ENCODE assay signal across 9 cellular contexts in genomic region chrX:140762061-140762460, GRCh38. TPM values are rescaled to one million over a fixed set of nuclear protein-coding genes. Genes with fewer than 3 reads are reported as not detected.
DNase-seq lines count a peak whose midpoint lies in the region; ATAC-seq and FAIRE-seq lines count a peak whose summit lies in the region.
"Had no signal": no experiment of that assay in that cellular context is flagged by ENCODE, and none has a peak within 500 bp of the region (broad histone marks: within the 10 kb centered on the region; RNA-seq: fewer than 3 reads in every experiment).

No MANE protein-coding gene starts in this region.

- no peak overlapping the region for H2BK120ac ChIP-seq in mesendoderm (ENCODE audit: low read depth, low read length)

- H2AK5ac ChIP-seq in mesendoderm (ENCODE audit: low read length), result no peak overlapping the region

- no peak overlapping the region for H3K4me2 ChIP-seq in mesendoderm (ENCODE audit: low read length)
- H3K4me2 ChIP-seq: BLaER1 had no signal

- ATAC-seq in GM19395 (IDR thresholded peaks at IDR 0.05; ENCODE audit: unreplicated experiment), result peak; percentile 92
- ATAC-seq in HG03565 (IDR thresholded peaks at IDR 0.05; ENCODE audit: unreplicated experiment), result peak; percentile 56

- no peaks in the 10 kb centered on the region for H3K4me1 ChIP-seq in mesendoderm (ENCODE audit: control insufficient read depth, low read depth, low read length)
- H3K4me1 ChIP-seq: BLaER1 had no signal

- H3K79me1 ChIP-seq in mesendoderm (ENCODE audit: low read length), result no peaks in the 10 kb centered on the region

- no peak overlapping the region for H3K9ac ChIP-seq in mesendoderm (ENCODE audit: low read length)
- H3K9ac ChIP-seq: BLaER1 had no signal

- no peak overlapping the region for H2BK5ac ChIP-seq in mesendoderm (ENCODE audit: low read length)

- H3K79me2 ChIP-seq in mesendoderm (ENCODE audit: control insufficient read depth, insufficient read depth, low read length), result no peaks in the 10 kb centered on the region

- no peaks in the 10 kb centered on the region for H3K27me3 ChIP-seq in mesendoderm (ENCODE audit: insufficient read depth, low read length, poor library complexity)

- no peak overlapping the region for H2BK15ac ChIP-seq in mesendoderm (replicated peaks; ENCODE audit: low read depth)

- H3K23ac ChIP-seq in mesendoderm (ENCODE audit: low read length), result no peak overlapping the region

- H3K18ac ChIP-seq in mesendoderm (ENCODE audit: low read length), result no peak overlapping the region

- no CpG with 5 or more reads among the region's 7 CpGs for WGBS in mesendoderm (ENCODE audit: extremely low coverage, insufficient coverage, low lambda C conversion rate)

- H3K36me3 ChIP-seq in mesendoderm (ENCODE audit: control insufficient read depth, insufficient read depth, low read length), result no peaks in the 10 kb centered on the region
- H3K36me3 ChIP-seq: BLaER1 had no signal

- FAIRE-seq in endometrium (lab: Jason Lieb, UNC), result peak; percentile 59

- H3K4me3 ChIP-seq in mesendoderm (ENCODE audit: low read length), result no peak overlapping the region
- H3K4me3 ChIP-seq: BLaER1 had no signal

- H3K56ac ChIP-seq in mesendoderm (ENCODE audit: low read length), result no peak overlapping the region

- H3K27ac ChIP-seq in mesendoderm (ENCODE audit: low read depth, low read length), result no peak overlapping the region
- H3K27ac ChIP-seq: BLaER1 had no signal

- H3K4ac ChIP-seq in mesendoderm (ENCODE audit: low read depth, low read length), result no peak overlapping the region

- peak; percentile 20 for DNase-seq in NCI-H1092 treated with DMSO at 0.1 percent for 48 hours (lab: John Stamatoyannopoulos, UW)
- DNase-seq in NCI-H1092 (lab: John Stamatoyannopoulos, UW), result no peak
- peak; percentile 14 for DNase-seq in SHP77 treated with DMSO at 0.1 percent for 48 hours (lab: John Stamatoyannopoulos, UW)
- peak; percentile 76 for DNase-seq in mesendoderm
- DNase-seq in COR-L47 (lab: John Stamatoyannopoulos, UW), result no peak

- no peak overlapping the region for H4K5ac ChIP-seq in mesendoderm (ENCODE audit: low read length)

- H4K8ac ChIP-seq in mesendoderm (ENCODE audit: low read depth, low read length), result no peak overlapping the region

RNA-seq across cellular contexts. Expression of gene LINC00632, which starts 52.5 kb away (rescaled TPM):
- 12.4 TPM for polyA plus RNA-seq in mesendoderm (2013, experiment 1 of 2)
- 12.3 TPM for polyA plus RNA-seq in mesendoderm (2013, experiment 2 of 2)

Comparison
In these comparisons a context has a peak if more than half of its experiments do, and no peak if none do; other contexts are left out.
1. DNase-seq: peak in NCI-H1092 treated with DMSO at 0.1 percent for 48 hours (single experiment), SHP77 treated with DMSO at 0.1 percent for 48 hours (single experiment) and mesendoderm (single experiment); none in NCI-H1092 (single experiment) and COR-L47 (single experiment).